In the genomic region with DNA sequence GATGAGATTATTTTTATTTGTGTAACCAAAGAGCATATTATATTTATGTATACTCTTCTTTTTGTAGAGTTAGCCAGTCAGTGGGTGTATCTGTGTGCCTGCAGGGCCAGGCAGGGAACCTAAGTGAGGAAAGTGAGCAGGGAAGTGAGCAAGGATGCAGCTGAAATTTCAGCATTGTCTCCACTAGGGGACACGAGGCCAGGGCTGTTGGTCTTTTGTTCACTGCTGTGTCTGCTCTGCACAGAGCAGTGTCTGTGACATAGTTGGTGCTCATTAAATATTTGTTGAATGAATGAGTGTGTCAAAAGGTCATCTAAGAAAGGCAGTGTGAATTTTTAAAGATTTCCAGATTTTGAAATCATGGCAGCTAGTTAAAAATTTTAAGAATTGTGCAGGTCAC, we compare ENCODE assay signal across 22 cellular contexts. TPM values are rescaled to one million over a fixed set of nuclear protein-coding genes. Genes with fewer than 3 reads are reported as not detected.
DNase-seq lines count a peak whose midpoint lies in the region; ATAC-seq and TF ChIP-seq lines count a peak whose summit lies in the region.
"Had no signal": no experiment of that assay in that cellular context is flagged by ENCODE, and none has a peak within 500 bp of the region (broad histone marks: within the 10 kb centered on the region; RNA-seq: fewer than 3 reads in every experiment).

No MANE protein-coding gene starts in this region.

- no peaks in the 10 kb centered on the region for H3K79me1 ChIP-seq in neuronal stem cell (ENCODE audit: low read depth, low read length)

- DNase-seq in SK-N-SH (no peak), fibroblast of the aortic adventitia (ENCODE audit: low read depth) (no peak), OCI-M2 (lab: John Stamatoyannopoulos, UW; ENCODE audit: unreplicated experiment) (no peak), psoas muscle (no peak), neuronal stem cell (ENCODE audit: low spot score) (no peak)
- DNase-seq: activated CD8-positive, alpha-beta memory T cell treated with anti-CD3 and anti-CD28 coated beads, Interleukin-2, amount 50 U/mL, for 48 hours; activated effector memory CD4-positive, alpha-beta T cell treated with Interleukin-2 at 50 U/mL for 16 hours; activated naive CD8-positive, alpha-beta T cell treated with anti-CD3 and anti-CD28 coated beads, Interleukin-2, amount 50 U/mL, for 24 hours; body of pancreas; C1 segment of cervical spinal cord; effector memory CD8-positive, alpha-beta T cell; GDM1; IMR-90; mammary epithelial cell; MG63; NCI-H69; right cardiac atrium; Right ventricle myocardium superior; T-cell had no signal

- no peak overlapping the region for H3K18ac ChIP-seq in neuronal stem cell (ENCODE audit: low read length)

- CTCF ChIA-PET in SK-N-SH (lab: Yijun Ruan, JAX) = interaction anchor here (1.3 kb wide), 1 partner anchor 11 kb away, joined by 3 read pairs; no protein-coding TSS in a partner anchor

- TF ChIP-seq EP300 in SK-N-SH (IDR thresholded peaks at IDR 0.05; ENCODE audit: borderline replicate concordance in 1 of 2, low read depth in 1 of 2, low read length in 1 of 2) = no peak

- H2BK5ac ChIP-seq in neuronal stem cell (ENCODE audit: low read length) = no peak overlapping the region

- H4K20me1 ChIP-seq in SK-N-SH (ENCODE audit: insufficient read depth) = no peaks in the 10 kb centered on the region
- H4K20me1 ChIP-seq in OCI-LY1 (ENCODE audit: insufficient read depth, low read length) = no peaks in the 10 kb centered on the region

- H3K4ac ChIP-seq in neuronal stem cell (ENCODE audit: low read length) = no peak overlapping the region

- H2BK12ac ChIP-seq in neuronal stem cell (ENCODE audit: low read length) = no peak overlapping the region

- H2BK15ac ChIP-seq in neuronal stem cell (ENCODE audit: low read length) = no peak overlapping the region

- no peak overlapping the region for H2AK5ac ChIP-seq in neuronal stem cell (ENCODE audit: low read depth, low read length)

- H3K4me3 ChIP-seq in SK-N-SH (ENCODE audit: low read depth in 2 of 2, low read length in 1 of 2) (no peak overlapping the region), OCI-LY1 (ENCODE audit: low read depth, low read length, poor library complexity, severe bottlenecking) (no peak overlapping the region), fibroblast of the aortic adventitia (ENCODE audit: low read depth, low read length) (no peak overlapping the region), psoas muscle (no peak overlapping the region), neuronal stem cell (ENCODE audit: low read length in 2 of 2) (no peak overlapping the region)
- H3K4me3 ChIP-seq: body of pancreas, MG63 had no signal

- no peak overlapping the region for H4K91ac ChIP-seq in neuronal stem cell (ENCODE audit: low read depth, low read length, poor library complexity)

- no peak overlapping the region for H3K14ac ChIP-seq in neuronal stem cell (ENCODE audit: low read length)

- no peak overlapping the region for H2BK120ac ChIP-seq in neuronal stem cell (ENCODE audit: low read depth, low read length)

- 77% methylated on average over 1 of the region's 1 CpG for WGBS in SK-N-SH (ENCODE audit: low lambda C conversion rate)
- WGBS in psoas muscle, 3 donors = 68 to 83% (median 79%) methylated on average over 1 of the region's 1 CpG
- no CpG with 5 or more reads among the region's 1 CpG for WGBS in neuronal stem cell (ENCODE audit: extremely low coverage in 2 of 2, insufficient read length in 2 of 2, insufficient replicate concordance in 1 of 2), 2 donors

- no peaks in the 10 kb centered on the region for H3K9me2 ChIP-seq in SK-N-SH
- no peaks in the 10 kb centered on the region for H3K9me2 ChIP-seq in OCI-LY1 (ENCODE audit: low read depth, low read length)

- no peaks in the 10 kb centered on the region for H3K9me3 ChIP-seq in SK-N-SH
- H3K9me3 ChIP-seq in OCI-LY1 (ENCODE audit: low read length) = no peaks in the 10 kb centered on the region
- H3K9me3 ChIP-seq in psoas muscle = no peaks in the 10 kb centered on the region
- no peaks in the 10 kb centered on the region for H3K9me3 ChIP-seq in neuronal stem cell (replicated peaks in 1 of 2; ENCODE audit: control insufficient read depth in 2 of 2, insufficient read depth in 1 of 2, low read depth in 1 of 2, low read length in 2 of 2)
- H3K9me3 ChIP-seq: body of pancreas, MG63 had no signal

- intact Hi-C loops in psoas muscle (cut with DNase I) = no loop called here

- no peak overlapping the region for H3K4me2 ChIP-seq in SK-N-SH
- H3K4me2 ChIP-seq in OCI-LY1 (ENCODE audit: low read length) = no peak overlapping the region
- H3K4me2 ChIP-seq in neuronal stem cell (ENCODE audit: insufficient read depth, low read length, poor library complexity, severe bottlenecking) = no peak overlapping the region

- peaks cover 0 to 5% of the 10 kb centered on the region in 2 experiments for H3K36me3 ChIP-seq in SK-N-SH (replicated peaks in 1 of 2; ENCODE audit: control insufficient read depth in 1 of 2, insufficient read depth in 2 of 2, low read length in 1 of 2)
- H3K36me3 ChIP-seq in OCI-LY1 (ENCODE audit: insufficient read depth, low read length) = no peaks in the 10 kb centered on the region
- peaks cover 0 to 5% of the 10 kb centered on the region in 2 donors for H3K36me3 ChIP-seq in psoas muscle (ENCODE audit: insufficient read depth in 1 of 2, low read depth in 1 of 2)
- no peaks in the 10 kb centered on the region for H3K36me3 ChIP-seq in neuronal stem cell (replicated peaks in 1 of 2; ENCODE audit: control insufficient read depth in 2 of 2, insufficient read depth in 2 of 2, low read length in 2 of 2)
- H3K36me3 ChIP-seq: MG63 had no signal

- H3K27me3 ChIP-seq in SK-N-SH (ENCODE audit: insufficient read depth) (no peaks in the 10 kb centered on the region), OCI-LY1 (ENCODE audit: insufficient read depth, low read length) (no peaks in the 10 kb centered on the region), psoas muscle (ENCODE audit: insufficient read depth in 3 of 3, low read length in 2 of 3) (no peaks in the 10 kb centered on the region), neuronal stem cell (ENCODE audit: control insufficient read depth in 3 of 3, insufficient read depth in 3 of 3, low read depth in 1 of 3, low read length in 3 of 3) (no peaks in the 10 kb centered on the region)
- H3K27me3 ChIP-seq: body of pancreas, MG63 had no signal

- ATAC-seq in SK-N-SH treated with all-trans-retinoic acid at 6 μM for 48 hours (0 out of 3 replicates have a peak, but pooled peaks have one; percentile 47), psoas muscle (no peak), HG02763 (IDR thresholded peaks at IDR 0.05; ENCODE audit: unreplicated experiment) (no peak)
- ATAC-seq: activated naive CD8-positive, alpha-beta T cell treated with anti-CD3 and anti-CD28 coated beads, Interleukin-2, amount 50 U/mL, for 24 hours; body of pancreas; effector memory CD8-positive, alpha-beta T cell; right cardiac atrium; T-cell had no signal

- TF ChIP-seq CTCF in SK-N-SH (IDR thresholded peaks at IDR 0.05) = no peak
- TF ChIP-seq CTCF in OCI-LY1 (IDR thresholded peaks at IDR 0.05; ENCODE audit: low read length) = peak; percentile 10; the same call in 1 of the 2 replicates
- TF ChIP-seq CTCF in fibroblast of the aortic adventitia (IDR thresholded peaks at IDR 0.05; ENCODE audit: insufficient read depth, low read length) = peak; percentile 13
- no peak for TF ChIP-seq CTCF in psoas muscle (IDR thresholded peaks at IDR 0.05)

- TF ChIP-seq RAD21 in SK-N-SH (IDR thresholded peaks at IDR 0.05; ENCODE audit: low read length) = no peak

- H3K23ac ChIP-seq in neuronal stem cell (ENCODE audit: low read depth, low read length, poor library complexity) = no peak overlapping the region

- H4K8ac ChIP-seq in neuronal stem cell (ENCODE audit: low read depth, low read length) = no peak overlapping the region

- H3K4me1 ChIP-seq in SK-N-SH (ENCODE audit: control insufficient read depth in 1 of 2, insufficient read depth in 2 of 2, low read depth in 1 of 2, low read length in 1 of 2) (no peaks in the 10 kb centered on the region), OCI-LY1 (ENCODE audit: insufficient read depth, low read length, severe bottlenecking) (no peaks in the 10 kb centered on the region), psoas muscle (no peaks in the 10 kb centered on the region), neuronal stem cell (ENCODE audit: control insufficient read depth in 2 of 2, insufficient read depth in 1 of 2, low read depth in 1 of 2, low read length in 2 of 2) (peaks cover 0 to 1% of the 10 kb centered on the region in 2 donors)
- H3K4me1 ChIP-seq: body of pancreas had no signal

- H3K9ac ChIP-seq in SK-N-SH = no peak overlapping the region
- H3K9ac ChIP-seq in OCI-LY1 (ENCODE audit: low read length) = no peak overlapping the region
- H3K9ac ChIP-seq in neuronal stem cell (ENCODE audit: low read depth, low read length, poor library complexity) = no peak overlapping the region

- H3K27ac ChIP-seq in SK-N-SH (ENCODE audit: low read depth in 2 of 2, low read length in 1 of 2) = no peak overlapping the region
- H3K27ac ChIP-seq in OCI-LY1 (ENCODE audit: low read depth, low read length, poor library complexity, severe bottlenecking) = no peak overlapping the region
- no peak overlapping the region for H3K27ac ChIP-seq in psoas muscle
- H3K27ac ChIP-seq in neuronal stem cell (replicated peaks; ENCODE audit: low read length) = no peak overlapping the region
- H3K27ac ChIP-seq: body of pancreas had no signal

- H3K79me2 ChIP-seq in SK-N-SH (ENCODE audit: insufficient read depth) (no peaks in the 10 kb centered on the region), OCI-LY1 (ENCODE audit: insufficient read depth, low read length) (no peaks in the 10 kb centered on the region)

- no peak overlapping the region for H2AFZ ChIP-seq in SK-N-SH (ENCODE audit: low read depth)
- no peak overlapping the region for H2AFZ ChIP-seq in OCI-LY1 (ENCODE audit: low read length)
- H2AFZ ChIP-seq in neuronal stem cell (ENCODE audit: low read length) = no peak overlapping the region

- POLR2A ChIA-PET in SK-N-SH (lab: Yijun Ruan, JAX) = no interaction called here

- H3F3A ChIP-seq in SK-N-SH (replicated peaks; ENCODE audit: insufficient read depth) (no peaks in the 10 kb centered on the region), OCI-LY1 (ENCODE audit: insufficient read depth, low read length) (no peaks in the 10 kb centered on the region)

RNA-seq across cellular contexts. Expression of gene SUGCT, which starts 51.8 kb away (rescaled TPM):
- polyA plus RNA-seq in SK-N-SH (2012; rRNA removed) (41.4 and 53.7 TPM in 2 replicates), psoas muscle (1 to 10 TPM; 2.4 to 3.0 (median 3.0) TPM)
- 46.1 and 60.5 TPM in 2 replicates for polyA plus RNA-seq in SK-N-SH (2012; cell fraction: cytosol; rRNA removed)
- 43.3 and 47.0 TPM in 2 replicates for polyA plus RNA-seq in SK-N-SH (2012; cell fraction: nucleus; rRNA removed)
- total RNA-seq in fibroblast of the aortic adventitia (ENCODE audit: low replicate concordance) (1.9 and 6.7 TPM in 2 replicates), psoas muscle (1 to 10 TPM; 3.2 to 7.3 (median 5.0) TPM)
- 17.5 TPM for polyA plus RNA-seq in neuronal stem cell (2013, experiment 1 of 2)
- polyA plus RNA-seq in neuronal stem cell (2013, experiment 2 of 2) = 15.4 TPM

RNA-seq across cellular contexts. Expression of gene MPLKIP, which starts 52.2 kb away (rescaled TPM):
- polyA plus RNA-seq in SK-N-SH (2012; rRNA removed) (48.4 and 64.0 TPM in 2 replicates), psoas muscle (10 to 100 TPM; 17.6 to 34.7 (median 32.9) TPM)
- polyA plus RNA-seq in SK-N-SH (2012; cell fraction: cytosol; rRNA removed) = 61.5 and 68.7 TPM in 2 replicates
- 33.1 and 33.3 TPM in 2 replicates for polyA plus RNA-seq in SK-N-SH (2012; cell fraction: nucleus; rRNA removed)
- total RNA-seq in fibroblast of the aortic adventitia (ENCODE audit: low replicate concordance) (9.6 and 18.2 TPM in 2 replicates), psoas muscle (10 to 100 TPM; 17.3 to 19.0 (median 18.9) TPM)
- 76.9 TPM for polyA plus RNA-seq in neuronal stem cell (2013, experiment 1 of 2)
- 76.4 TPM for polyA plus RNA-seq in neuronal stem cell (2013, experiment 2 of 2)

Comparison
In these comparisons a context has a peak if more than half of its experiments do, and no peak if none do; other contexts are left out.
1. CTCF ChIP-seq: peak in OCI-LY1 (single experiment) and fibroblast of the aortic adventitia (single experiment); none in SK-N-SH (single experiment) and psoas muscle (single experiment).